In the genomic region with DNA sequence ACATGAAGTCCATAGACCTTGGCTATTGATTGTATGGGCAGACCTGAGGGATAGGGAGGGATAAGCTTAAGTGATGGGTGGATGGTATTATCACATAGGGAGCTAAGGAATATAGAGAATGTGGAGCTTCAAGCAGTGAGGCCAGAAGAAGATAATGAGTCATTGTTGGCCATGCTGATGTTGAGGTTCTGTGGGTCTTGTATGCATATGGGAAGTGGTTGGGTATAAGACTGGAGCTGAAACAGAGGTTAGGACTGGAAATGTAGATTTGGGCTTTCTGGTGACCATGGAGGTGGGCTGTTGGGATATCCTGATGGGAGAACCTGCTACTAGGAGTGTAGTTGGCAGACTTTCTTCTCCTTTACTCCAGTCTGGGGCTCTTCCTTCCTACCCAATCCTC, we compare ENCODE assay signal across 22 cellular contexts.
DNase-seq lines count a peak whose midpoint lies in the region; ATAC-seq, FAIRE-seq and TF ChIP-seq lines count a peak whose summit lies in the region.
"Had no signal": no experiment of that assay in that cellular context is flagged by ENCODE, and none has a peak within 500 bp of the region (broad histone marks: within the 10 kb centered on the region; RNA-seq: fewer than 3 reads in every experiment).

No MANE protein-coding gene starts in this region.

- H2AFZ ChIP-seq in endothelial cell of umbilical vein (ENCODE audit: low read depth, low read length), result no peak overlapping the region
- H2AFZ ChIP-seq: PC-9 had no signal

- dilution Hi-C loops in endothelial cell of umbilical vein (cut with MboI; ENCODE audit: extremely low pct_ligation_motif_present, low sequenced_read_pairs), result no loop called here

- no peak overlapping the region for H3K4me2 ChIP-seq in endothelial cell of umbilical vein (ENCODE audit: insufficient read depth, low read length)
- H3K4me2 ChIP-seq: BLaER1, PC-9 had no signal

- H3K36me3 Mint-ChIP-seq in activated T-helper 1 cell treated with anti-CD3 and anti-CD28 coated beads, Interleukin-12 subunit alpha, Interleukin-12 subunit beta, Interleukin-2, Interleukin-4 antibody, amounts not matched to agents 30 ng/mL and 10 ng/mL and 1 ng/mL, durations not matched to agents 14 hours and 24 hours and 36 hours (ENCODE audit: low read depth), result no peaks in the 10 kb centered on the region
- H3K36me3 Mint-ChIP-seq: CD4-positive, CD25-positive, alpha-beta regulatory T cell had no signal

- H3K9me3 Mint-ChIP-seq in activated T-helper 1 cell treated with anti-CD3 and anti-CD28 coated beads, Interleukin-12 subunit alpha, Interleukin-12 subunit beta, Interleukin-2, Interleukin-4 antibody, amounts not matched to agents 30 ng/mL and 10 ng/mL and 1 ng/mL, durations not matched to agents 14 hours and 24 hours and 36 hours, result no peaks in the 10 kb centered on the region

- H4K20me1 ChIP-seq in endothelial cell of umbilical vein (replicated peaks; ENCODE audit: control insufficient read depth, extremely low read depth, insufficient read depth, low read length), result no peaks in the 10 kb centered on the region
- H4K20me1 ChIP-seq: BLaER1 had no signal

- H3K9ac ChIP-seq in endothelial cell of umbilical vein (replicated peaks; ENCODE audit: extremely low read depth, insufficient read depth, low read length), result no peak overlapping the region
- H3K9ac ChIP-seq: BLaER1 had no signal

- H3K27me3 ChIP-seq in endothelial cell of umbilical vein (ENCODE audit: control insufficient read depth in 2 of 2, insufficient read depth in 2 of 2, low read length in 2 of 2), result no peaks in the 10 kb centered on the region
- H3K27me3 ChIP-seq: BLaER1 had no signal

- CTCF ChIA-PET in endothelial cell of umbilical vein (lab: Charles Lee), result interaction anchor here (1.0 to 1.3 kb wide), 2 partner anchors 167 to 231 kb away, joined by 3 read pairs; no protein-coding TSS in a partner anchor

- no peak overlapping the region for H3K4me3 ChIP-seq in endothelial cell of umbilical vein (replicated peaks in 1 of 3; ENCODE audit: insufficient read depth in 1 of 3, low read depth in 1 of 3, low read length in 3 of 3)
- H3K4me3 ChIP-seq: BLaER1, PC-9 had no signal

- BruUV-seq in endothelial cell of umbilical vein (replicated peaks; lab: Mats Ljungman, UMichigan), result no TSS peak

- no peak for TF ChIP-seq CTCF in endothelial cell of umbilical vein (IDR thresholded peaks at IDR 0.05; ENCODE audit: extremely low read depth in 1 of 2, insufficient read depth in 1 of 2, low read depth in 1 of 2, low read length in 2 of 2)

- DNase-seq in EH (ENCODE audit: low read depth), result peak; percentile 10
- no peak for DNase-seq in activated T-helper 1 cell treated with anti-CD3 and anti-CD28 coated beads, Interleukin-12 subunit alpha, Interleukin-12 subunit beta, Interleukin-2, Interleukin-4 antibody, amounts not matched to agents 30 ng/mL and 10 ng/mL and 1 ng/mL, durations not matched to agents 14 hours and 24 hours and 36 hours (ENCODE audit: low spot score)
- DNase-seq in endothelial cell of umbilical vein (ENCODE audit: low read depth, low spot score), result no peak
- DNase-seq in stimulated activated naive CD8-positive, alpha-beta T cell treated with anti-CD3 and anti-CD28 coated beads, Interleukin-15, Interleukin-2, amounts not matched to agents 100 U/mL and 50 U/mL, for 24 hours, result no peak
- no peak for DNase-seq in activated gamma-delta T cell treated with Interleukin-2 at 50 U/mL for 16 hours
- no peak for DNase-seq in GM12892 (ENCODE audit: insufficient read length)
- DNase-seq in SHP77 (lab: John Stamatoyannopoulos, UW), result no peak
- DNase-seq: CD4-positive, CD25-positive, alpha-beta regulatory T cell; IMR-90; KG1; MM.1S; NCI-H2029 treated with DMSO at 0.1 percent for 48 hours; NCI-H446 treated with DMSO at 0.1 percent for 48 hours; NCI-H526 treated with DMSO at 0.1 percent for 48 hours; PC-9; Right ventricle myocardium superior; RPMI8226 had no signal

- no peaks in the 10 kb centered on the region for H3K4me1 ChIP-seq in endothelial cell of umbilical vein (ENCODE audit: control insufficient read depth, extremely low read depth, insufficient read depth, low read length)
- H3K4me1 ChIP-seq: BLaER1 had no signal

- POLR2A ChIA-PET in endothelial cell of umbilical vein (lab: Charles Lee), result no interaction called here

- intact Hi-C loops in activated T-helper 1 cell treated with anti-CD3 and anti-CD28 coated beads, Interleukin-12 subunit alpha, Interleukin-12 subunit beta, Interleukin-2, Interleukin-4 antibody, amounts not matched to agents 30 ng/mL and 10 ng/mL and 1 ng/mL, durations not matched to agents 14 hours and 24 hours and 36 hours (cut with micrococcal nuclease), result loop anchor here (1.0 to 2.0 kb wide), 10 partner anchors 60 to 691 kb away; partner anchors contain the start of gene TPT1
- intact Hi-C loops in endothelial cell of umbilical vein (cut with micrococcal nuclease), result no loop called here

- peak overlapping the region; percentile 1 for H3K27ac Mint-ChIP-seq in activated T-helper 1 cell treated with anti-CD3 and anti-CD28 coated beads, Interleukin-12 subunit alpha, Interleukin-12 subunit beta, Interleukin-2, Interleukin-4 antibody, amounts not matched to agents 30 ng/mL and 10 ng/mL and 1 ng/mL, durations not matched to agents 14 hours and 24 hours and 36 hours
- H3K27ac Mint-ChIP-seq: CD4-positive, CD25-positive, alpha-beta regulatory T cell had no signal

- no peak overlapping the region for H3K4me3 Mint-ChIP-seq in activated T-helper 1 cell treated with anti-CD3 and anti-CD28 coated beads, Interleukin-12 subunit alpha, Interleukin-12 subunit beta, Interleukin-2, Interleukin-4 antibody, amounts not matched to agents 30 ng/mL and 10 ng/mL and 1 ng/mL, durations not matched to agents 14 hours and 24 hours and 36 hours
- H3K4me3 Mint-ChIP-seq: CD4-positive, CD25-positive, alpha-beta regulatory T cell had no signal

- peak; percentile 28 for FAIRE-seq in endothelial cell of umbilical vein (lab: Jason Lieb, UNC)
- FAIRE-seq in GM12892 (lab: Jason Lieb, UNC), result no peak
- FAIRE-seq: A204.1, D721Med, G401.6 had no signal

- H3K36me3 ChIP-seq in endothelial cell of umbilical vein (ENCODE audit: control insufficient read depth in 2 of 2, extremely low read depth in 1 of 2, insufficient read depth in 2 of 2, low read length in 2 of 2), result no peaks in the 10 kb centered on the region
- H3K36me3 ChIP-seq: BLaER1 had no signal

- TF ChIP-seq POLR2A in endothelial cell of umbilical vein (IDR thresholded peaks at IDR 0.05; ENCODE audit: low read depth, low read length) (no peak), GM12892 (IDR thresholded peaks at IDR 0.05; ENCODE audit: low read depth, low read length) (no peak)

- no peaks in the 10 kb centered on the region for H3K9me1 ChIP-seq in endothelial cell of umbilical vein (replicated peaks; ENCODE audit: control insufficient read depth, extremely low read depth, insufficient read depth, low read length)

- H3K27me3 Mint-ChIP-seq in activated T-helper 1 cell treated with anti-CD3 and anti-CD28 coated beads, Interleukin-12 subunit alpha, Interleukin-12 subunit beta, Interleukin-2, Interleukin-4 antibody, amounts not matched to agents 30 ng/mL and 10 ng/mL and 1 ng/mL, durations not matched to agents 14 hours and 24 hours and 36 hours (ENCODE audit: insufficient read depth), result peaks cover 3% of the 10 kb centered on the region

- no peaks in the 10 kb centered on the region for H3K9me3 ChIP-seq in endothelial cell of umbilical vein (replicated peaks; ENCODE audit: control insufficient read depth, insufficient read depth, low read length)
- H3K9me3 ChIP-seq: BLaER1 had no signal

- peaks cover 21% of the 10 kb centered on the region for H3K4me1 Mint-ChIP-seq in activated T-helper 1 cell treated with anti-CD3 and anti-CD28 coated beads, Interleukin-12 subunit alpha, Interleukin-12 subunit beta, Interleukin-2, Interleukin-4 antibody, amounts not matched to agents 30 ng/mL and 10 ng/mL and 1 ng/mL, durations not matched to agents 14 hours and 24 hours and 36 hours (ENCODE audit: low read depth)
- H3K4me1 Mint-ChIP-seq: CD4-positive, CD25-positive, alpha-beta regulatory T cell had no signal

- no peaks in the 10 kb centered on the region for H3K79me2 ChIP-seq in endothelial cell of umbilical vein (ENCODE audit: control insufficient read depth, insufficient read depth, low read length)

- H3K27ac ChIP-seq in endothelial cell of umbilical vein (ENCODE audit: insufficient read depth, low read depth, low read length), result no peak overlapping the region
- H3K27ac ChIP-seq: BLaER1, PC-9 had no signal

- ATAC-seq in stimulated activated naive CD8-positive, alpha-beta T cell treated with anti-CD3 and anti-CD28 coated beads, Interleukin-15, Interleukin-2, amounts not matched to agents 100 U/mL and 50 U/mL, for 24 hours, result peak; percentile 50
- ATAC-seq: HCT116 had no signal

TF ChIP-seq in endothelial cell of umbilical vein, 7 proteins besides CTCF, POLR2A, EP300 and RAD21:
- TF ChIP-seq MAX (IDR thresholded peaks at IDR 0.05; ENCODE audit: insufficient read depth, insufficient read length), result no peak
- TF ChIP-seq FOS (IDR thresholded peaks at IDR 0.05; ENCODE audit: borderline replicate concordance, insufficient read depth, low read length), result no peak
- no peak for TF ChIP-seq POLR2AphosphoS5 (IDR thresholded peaks at IDR 0.05; ENCODE audit: insufficient read depth, low read depth, low read length)
- no peak for TF ChIP-seq EZH2 (IDR thresholded peaks at IDR 0.05; ENCODE audit: borderline replicate concordance, low read depth, low read length, severe bottlenecking)
- TF ChIP-seq GATA2 (IDR thresholded peaks at IDR 0.05; ENCODE audit: insufficient read depth, insufficient read length, low read depth, low read length), result no peak
- TF ChIP-seq JUN (IDR thresholded peaks at IDR 0.05; ENCODE audit: borderline replicate concordance, insufficient read depth, insufficient read length, low read depth), result no peak
- no peak for TF ChIP-seq MYC (IDR thresholded peaks at IDR 0.05; ENCODE audit: low read depth, low read length)
